ENCODE assay signal across 14 cellular contexts in the genomic region with DNA sequence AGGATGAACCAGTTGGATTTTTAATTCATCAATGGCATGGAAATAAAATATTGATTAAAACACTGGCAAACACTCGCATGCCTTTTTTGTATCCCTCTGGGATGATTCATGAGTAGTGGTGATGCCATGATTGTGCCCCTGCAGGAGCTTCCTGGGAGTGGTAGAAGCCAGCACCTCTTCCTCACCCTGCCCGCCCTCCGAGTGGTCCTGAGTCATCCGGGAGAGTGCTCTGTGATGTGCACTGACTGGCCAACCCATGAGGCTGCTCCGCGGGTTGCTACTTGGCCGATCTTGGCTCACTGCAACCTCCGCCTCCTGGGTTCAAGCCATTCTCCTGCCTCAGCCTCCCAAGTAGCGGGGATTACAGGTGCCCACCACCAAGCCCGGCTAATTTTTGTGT. TPM values are rescaled to one million over a fixed set of nuclear protein-coding genes. Genes with fewer than 3 reads are reported as not detected.
DNase-seq lines count a peak whose midpoint lies in the region; ATAC-seq and TF ChIP-seq lines count a peak whose summit lies in the region.
"Had no signal": no experiment of that assay in that cellular context is flagged by ENCODE, and none has a peak within 500 bp of the region (broad histone marks: within the 10 kb centered on the region; RNA-seq: fewer than 3 reads in every experiment).

No MANE protein-coding gene starts in this region.

- no peaks in the 10 kb centered on the region for H3K27me3 Mint-ChIP-seq in MCF 10A (ENCODE audit: insufficient read depth, unreplicated experiment)
- H3K27me3 Mint-ChIP-seq in activated T-helper 17 cell treated with anti-CD3 and anti-CD28 coated beads, Interleukin-2, amount 50 U/mL, for 72 hours: no peaks in the 10 kb centered on the region

- no peak for TF ChIP-seq POLR2A in breast epithelium (IDR thresholded peaks at IDR 0.05)

- H3K9me3 Mint-ChIP-seq in MCF 10A (ENCODE audit: unreplicated experiment): peaks cover 2% of the 10 kb centered on the region
- H3K9me3 Mint-ChIP-seq in activated T-helper 17 cell treated with anti-CD3 and anti-CD28 coated beads, Interleukin-2, amount 50 U/mL, for 72 hours: peaks cover 10% of the 10 kb centered on the region

- POLR2A ChIA-PET in MCF 10A (lab: Yijun Ruan, JAX): no interaction called here

- H3K27ac Mint-ChIP-seq in MCF 10A (ENCODE audit: low read depth, unreplicated experiment): no peak overlapping the region
- no peak overlapping the region for H3K27ac Mint-ChIP-seq in activated T-helper 17 cell treated with anti-CD3 and anti-CD28 coated beads, Interleukin-2, amount 50 U/mL, for 72 hours

- no peaks in the 10 kb centered on the region for H3K4me1 ChIP-seq in breast epithelium
- H3K4me1 ChIP-seq: A549 had no signal

- H3K36me3 Mint-ChIP-seq in MCF 10A (ENCODE audit: insufficient read depth, unreplicated experiment): no peaks in the 10 kb centered on the region
- H3K36me3 Mint-ChIP-seq in activated T-helper 17 cell treated with anti-CD3 and anti-CD28 coated beads, Interleukin-2, amount 50 U/mL, for 72 hours (ENCODE audit: low read depth): no peaks in the 10 kb centered on the region

- TF ChIP-seq CTCF in MCF 10A (IDR thresholded peaks at IDR 0.05; ENCODE audit: unreplicated experiment): no peak
- no peak for TF ChIP-seq CTCF in breast epithelium (IDR thresholded peaks at IDR 0.05)
- TF ChIP-seq CTCF in GM20000 (IDR thresholded peaks at IDR 0.05; ENCODE audit: extremely low read depth, missing control alignments): no peak

- DNase-seq in MCF 10A (ENCODE audit: unreplicated experiment): peak; percentile 70
- no peak for DNase-seq in breast epithelium (ENCODE audit: low spot score in 2 of 2)
- DNase-seq in RKO (ENCODE audit: low spot score): peak; percentile 33
- DNase-seq in epithelial cell of prostate (ENCODE audit: low read depth, low spot score): peak; percentile 55
- DNase-seq in GM20000 (ENCODE audit: low spot score): no peak
- no peak for DNase-seq in LoVo (ENCODE audit: low spot score)
- DNase-seq: C1 segment of cervical spinal cord, H7, NCI-H187, NCI-H526 treated with DMSO at 0.1 percent for 48 hours had no signal

- peaks cover 0 to 4% of the 10 kb centered on the region in 2 donors for H3K27me3 ChIP-seq in breast epithelium

- intact Hi-C loops in MCF 10A (cut with micrococcal nuclease): loop anchor here (1.0 kb wide), 1 partner anchor 102 kb away; the partner anchor contains the start of gene MDN1
- intact Hi-C loops in breast epithelium (cut with DNase I; ENCODE audit: low total_unique reads): no loop called here

- no peak overlapping the region for H3K4me3 Mint-ChIP-seq in MCF 10A (ENCODE audit: unreplicated experiment)
- no peak overlapping the region for H3K4me3 Mint-ChIP-seq in activated T-helper 17 cell treated with anti-CD3 and anti-CD28 coated beads, Interleukin-2, amount 50 U/mL, for 72 hours

- no peak overlapping the region for H3K4me3 ChIP-seq in breast epithelium
- H3K4me3 ChIP-seq: A549 had no signal

- H3K36me3 ChIP-seq in breast epithelium: no peaks in the 10 kb centered on the region

- peaks cover 7% of the 10 kb centered on the region in 2 donors for H3K9me3 ChIP-seq in breast epithelium
- H3K9me3 ChIP-seq: A549 had no signal

- no peak for ATAC-seq in activated T-helper 17 cell treated with anti-CD3 and anti-CD28 coated beads, Interleukin-2, amount 50 U/mL, for 72 hours (replicated peaks)
- ATAC-seq in HG02678 (IDR thresholded peaks at IDR 0.05; ENCODE audit: unreplicated experiment): no peak

- H3K4me1 Mint-ChIP-seq in MCF 10A (ENCODE audit: insufficient read depth, unreplicated experiment): peaks cover 14% of the 10 kb centered on the region
- peaks cover 2% of the 10 kb centered on the region for H3K4me1 Mint-ChIP-seq in activated T-helper 17 cell treated with anti-CD3 and anti-CD28 coated beads, Interleukin-2, amount 50 U/mL, for 72 hours

- BruUV-seq in MCF 10A (replicated peaks; lab: Mats Ljungman, UMichigan): no TSS peak

- CTCF ChIA-PET in MCF 10A (lab: Yijun Ruan, JAX): interaction anchor here (1.1 kb wide), 1 partner anchor 19 kb away, joined by 5 read pairs; no protein-coding TSS in a partner anchor

- H3K27ac ChIP-seq in breast epithelium (no peak overlapping the region), epithelial cell of prostate (peak overlapping the region; percentile 19)
- H3K27ac ChIP-seq: A549 had no signal

RNA-seq across cellular contexts. Expression of gene GJA10, which starts 27.4 kb away (rescaled TPM):
- total RNA-seq in MCF 10A (2022) (not detected in 2 replicates), breast epithelium (not detected)
- not detected for total RNA-seq in activated T-helper 17 cell treated with anti-CD3 and anti-CD28 coated beads, Interleukin-2, amount 50 U/mL, for 72 hours
- total RNA-seq: RPMI7951 had no signal

Comparison
In these comparisons a context has a peak if more than half of its experiments do, and no peak if none do; other contexts are left out.
1. DNase-seq: peak in MCF 10A (single experiment), RKO (single experiment) and epithelial cell of prostate (single experiment); none in breast epithelium (0 of 2), GM20000 (single experiment) and LoVo (single experiment).